In genomic region chr1:57503337-57503736, GRCh38 we compare ENCODE assay signal across 34 cellular contexts.
"Had no signal": no experiment of that assay in that cellular context is flagged by ENCODE, and none has a peak within 500 bp of the region (broad histone marks: within the 10 kb centered on the region; RNA-seq: fewer than 3 reads in every experiment).

No MANE protein-coding gene starts in this region.

- DNase-seq: activated B cell treated with CpG ODN at 0.5 μM for 24 hours; activated CD4-positive, alpha-beta memory T cell treated with anti-CD3 and anti-CD28 coated beads, Interleukin-2, amount 10 ng/mL, durations not matched to agents 7 days and 5 days; activated CD4-positive, alpha-beta T cell treated with anti-CD3 and anti-CD28 coated beads, Interleukin-2, amount 10 ng/mL, durations not matched to agents 24 days and 14 days; activated CD8-positive, alpha-beta memory T cell treated with anti-CD3 and anti-CD28 coated beads, Interleukin-2, amount 50 U/mL, for 48 hours; activated effector memory CD4-positive, alpha-beta T cell treated with Interleukin-2 at 50 U/mL for 16 hours; activated gamma-delta T cell treated with Interleukin-2 at 50 U/mL for 16 hours; activated naive CD4-positive, alpha-beta T cell treated with anti-CD3 and anti-CD28 coated beads, Interleukin-2, amount 50 U/mL, for 16 hours; activated naive CD4-positive, alpha-beta T cell treated with Interleukin-2 at 50 U/mL for 16 hours; activated T-cell treated with anti-CD3 and anti-CD28 coated beads for 4 hours; activated T-cell treated with anti-CD3 and anti-CD28 coated beads, Interleukin-2, amount 50 U/mL, for 24 hours; activated T-cell treated with anti-CD3 and anti-CD28 coated beads, Interleukin-2, amount 50 U/mL, for 72 hours; amniotic stem cell; anterior cingulate cortex; body of pancreas; caudate nucleus; cortex of kidney; dermis blood vessel endothelial cell; effector CD4-positive, alpha-beta T cell; effector memory CD8-positive, alpha-beta T cell; erythroblast; foreskin keratinocyte; gastrocnemius medialis; glutamatergic neuron; heart left ventricle; T-helper 1 cell; T-helper 17 cell; T1000; WERI-Rb-1 had no signal

- H3K36me3 ChIP-seq: esophagus muscularis mucosa, gastrocnemius medialis, heart left ventricle, WERI-Rb-1 had no signal

- H3K27me3 Mint-ChIP-seq: activated B cell treated with CpG ODN at 0.5 μM for 24 hours; activated CD4-positive, alpha-beta memory T cell treated with anti-CD3 and anti-CD28 coated beads, Interleukin-2, amount 10 ng/mL, durations not matched to agents 7 days and 5 days; activated CD4-positive, alpha-beta T cell treated with anti-CD3 and anti-CD28 coated beads, Interleukin-2, amount 10 ng/mL, durations not matched to agents 24 days and 14 days; activated T-cell treated with anti-CD3 and anti-CD28 coated beads, Interleukin-2, amount 50 U/mL, for 24 hours; T-helper 17 cell had no signal

- H3K9me3 ChIP-seq: body of pancreas, esophagus muscularis mucosa, gastrocnemius medialis, heart left ventricle had no signal

- ATAC-seq: activated CD4-positive, CD25-positive, alpha-beta regulatory T cell treated with anti-CD3 and anti-CD28 coated beads, Interleukin-2, amount 50 U/mL, for 24 hours; activated T-cell treated with anti-CD3 and anti-CD28 coated beads, Interleukin-2, amount 50 U/mL, for 72 hours; activated T-helper 17 cell treated with anti-CD3 and anti-CD28 coated beads, Interleukin-2, amount 50 U/mL, for 72 hours; body of pancreas; effector memory CD8-positive, alpha-beta T cell; foreskin keratinocyte; gastrocnemius medialis; heart left ventricle; T-helper 17 cell had no signal

- H3K27me3 ChIP-seq: body of pancreas, esophagus muscularis mucosa, gastrocnemius medialis had no signal

- H3K36me3 Mint-ChIP-seq: activated naive CD8-positive, alpha-beta T cell had no signal

- H3K27ac ChIP-seq: body of pancreas, esophagus muscularis mucosa, foreskin keratinocyte, gastrocnemius medialis, heart left ventricle, WERI-Rb-1 had no signal

- H3K4me3 ChIP-seq: body of pancreas, esophagus muscularis mucosa, gastrocnemius medialis, heart left ventricle had no signal

- H3K27ac Mint-ChIP-seq: activated B cell treated with CpG ODN at 0.5 μM for 24 hours; activated CD4-positive, alpha-beta memory T cell treated with anti-CD3 and anti-CD28 coated beads, Interleukin-2, amount 10 ng/mL, durations not matched to agents 7 days and 5 days; activated CD4-positive, alpha-beta T cell treated with anti-CD3 and anti-CD28 coated beads, Interleukin-2, amount 10 ng/mL, durations not matched to agents 24 days and 14 days; activated naive CD8-positive, alpha-beta T cell; activated T-cell treated with anti-CD3 and anti-CD28 coated beads, Interleukin-2, amount 50 U/mL, for 24 hours; activated T-cell treated with anti-CD3 and anti-CD28 coated beads, Interleukin-2, amount 50 U/mL, for 72 hours; activated T-helper 17 cell treated with anti-CD3 and anti-CD28 coated beads, Interleukin-2, amount 50 U/mL, for 72 hours; effector memory CD8-positive, alpha-beta T cell; T-helper 17 cell; T-helper 2 cell treated with Interferon-gamma antibody and Interleukin-4, amounts not matched to agents 5 μg/mL and 100 μg/mL, for 36 hours had no signal

- H3K4me1 ChIP-seq: body of pancreas, esophagus muscularis mucosa, foreskin keratinocyte, gastrocnemius medialis, heart left ventricle had no signal

- H3K9me3 Mint-ChIP-seq: activated B cell treated with CpG ODN at 0.5 μM for 24 hours; activated CD4-positive, alpha-beta memory T cell treated with anti-CD3 and anti-CD28 coated beads, Interleukin-2, amount 10 ng/mL, durations not matched to agents 7 days and 5 days; activated CD4-positive, alpha-beta T cell treated with anti-CD3 and anti-CD28 coated beads, Interleukin-2, amount 10 ng/mL, durations not matched to agents 24 days and 14 days; activated T-cell treated with anti-CD3 and anti-CD28 coated beads, Interleukin-2, amount 50 U/mL, for 24 hours; activated T-helper 17 cell treated with anti-CD3 and anti-CD28 coated beads, Interleukin-2, amount 50 U/mL, for 72 hours; T-helper 2 cell treated with Interferon-gamma antibody and Interleukin-4, amounts not matched to agents 5 μg/mL and 100 μg/mL, for 36 hours had no signal

- H3K4me1 Mint-ChIP-seq: activated B cell treated with CpG ODN at 0.5 μM for 24 hours; activated CD4-positive, alpha-beta memory T cell treated with anti-CD3 and anti-CD28 coated beads, Interleukin-2, amount 10 ng/mL, durations not matched to agents 7 days and 5 days; activated CD4-positive, alpha-beta T cell treated with anti-CD3 and anti-CD28 coated beads, Interleukin-2, amount 10 ng/mL, durations not matched to agents 24 days and 14 days; activated T-helper 17 cell treated with anti-CD3 and anti-CD28 coated beads, Interleukin-2, amount 50 U/mL, for 72 hours; T-helper 17 cell had no signal

- FAIRE-seq: colon had no signal

- H3K4me3 Mint-ChIP-seq: activated B cell treated with CpG ODN at 0.5 μM for 24 hours; activated CD4-positive, alpha-beta memory T cell treated with anti-CD3 and anti-CD28 coated beads, Interleukin-2, amount 10 ng/mL, durations not matched to agents 7 days and 5 days; activated CD4-positive, alpha-beta T cell treated with anti-CD3 and anti-CD28 coated beads, Interleukin-2, amount 10 ng/mL, durations not matched to agents 24 days and 14 days; activated naive CD8-positive, alpha-beta T cell; activated T-cell treated with anti-CD3 and anti-CD28 coated beads, Interleukin-2, amount 50 U/mL, for 24 hours; activated T-cell treated with anti-CD3 and anti-CD28 coated beads, Interleukin-2, amount 50 U/mL, for 72 hours; activated T-helper 17 cell treated with anti-CD3 and anti-CD28 coated beads, Interleukin-2, amount 50 U/mL, for 72 hours; effector memory CD8-positive, alpha-beta T cell; T-helper 17 cell; T-helper 2 cell treated with Interferon-gamma antibody and Interleukin-4, amounts not matched to agents 5 μg/mL and 100 μg/mL, for 36 hours had no signal
